ENCODE assay signal across 14 cellular contexts in the genomic region with DNA sequence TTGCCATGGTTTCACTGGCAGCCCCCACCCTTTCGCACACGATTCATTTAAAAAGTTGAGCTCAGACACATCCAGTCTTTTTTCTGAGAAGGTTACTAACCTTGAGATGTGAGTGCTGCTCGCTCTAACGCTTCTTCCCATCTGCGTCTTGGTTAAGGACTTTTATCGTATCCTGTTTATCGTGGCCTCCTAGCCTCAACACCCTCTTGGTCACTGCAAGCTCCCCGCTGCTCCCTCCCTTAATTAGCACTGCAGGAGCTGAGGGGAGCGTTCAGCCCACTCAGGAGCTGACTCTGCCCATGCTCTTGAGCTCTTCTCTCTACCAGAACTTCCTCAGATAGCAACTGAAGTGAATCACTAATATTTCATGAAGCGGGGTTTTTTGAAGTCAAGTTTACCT. TPM values are rescaled to one million over a fixed set of nuclear protein-coding genes. Genes with fewer than 3 reads are reported as not detected.
DNase-seq lines count a peak whose midpoint lies in the region; ATAC-seq and TF ChIP-seq lines count a peak whose summit lies in the region.
"Had no signal": no experiment of that assay in that cellular context is flagged by ENCODE, and none has a peak within 500 bp of the region (broad histone marks: within the 10 kb centered on the region; RNA-seq: fewer than 3 reads in every experiment).

No MANE protein-coding gene starts in this region.

- CTCF ChIA-PET in activated CD4-positive, alpha-beta T cell treated with anti-CD3 and anti-CD28 coated beads for 36 hours (lab: Charles Lee), result interaction anchor here (0.5 to 1.7 kb wide), 15 partner anchors 11 to 228 kb away, joined by 3 to 14 read pairs (median 5); no protein-coding TSS in a partner anchor

- no CpG with 5 or more reads among the region's 10 CpGs for WGBS in neuronal stem cell (ENCODE audit: extremely low coverage in 2 of 2, insufficient read length in 2 of 2, insufficient replicate concordance in 1 of 2), 2 donors

- no peak overlapping the region for H3K4me2 ChIP-seq in neuronal stem cell (ENCODE audit: insufficient read depth, low read length, poor library complexity, severe bottlenecking)

- H3K9me3 Mint-ChIP-seq in activated CD4-positive, alpha-beta T cell treated with anti-CD3 and anti-CD28 coated beads for 36 hours (ENCODE audit: low read depth), result peaks cover 2% of the 10 kb centered on the region
- H3K9me3 Mint-ChIP-seq in activated naive CD4-positive, alpha-beta T cell treated with anti-CD3 and anti-CD28 coated beads, Interleukin-2, amount 50 U/mL, for 72 hours, result peaks cover 0 to 4% of the 10 kb centered on the region in 2 donors

- H3K4me1 Mint-ChIP-seq in activated CD4-positive, alpha-beta T cell treated with anti-CD3 and anti-CD28 coated beads for 36 hours, result peaks cover 25% of the 10 kb centered on the region

- H3K27me3 ChIP-seq in neuronal stem cell (ENCODE audit: control insufficient read depth in 3 of 3, insufficient read depth in 3 of 3, low read depth in 1 of 3, low read length in 3 of 3), result no peaks in the 10 kb centered on the region

- POLR2A ChIA-PET in activated CD4-positive, alpha-beta T cell treated with anti-CD3 and anti-CD28 coated beads for 36 hours (lab: Charles Lee), result interaction anchor here (0.7 to 3.1 kb wide), 9 partner anchors 10 to 72 kb away, joined by 3 to 19 read pairs (median 9); partner anchors contain the start of gene CD226

- no peak overlapping the region for H3K4me3 ChIP-seq in neuronal stem cell (ENCODE audit: low read length in 2 of 2)

- H3K27me3 Mint-ChIP-seq in activated CD4-positive, alpha-beta T cell treated with anti-CD3 and anti-CD28 coated beads for 36 hours, result no peaks in the 10 kb centered on the region

- no peak overlapping the region for H2BK15ac ChIP-seq in neuronal stem cell (ENCODE audit: low read length)

- no peak overlapping the region for H4K8ac ChIP-seq in neuronal stem cell (ENCODE audit: low read depth, low read length)

- no peak overlapping the region for H3K4me3 Mint-ChIP-seq in activated CD4-positive, alpha-beta T cell treated with anti-CD3 and anti-CD28 coated beads for 36 hours

- no peak overlapping the region for H3K27ac ChIP-seq in neuronal stem cell (replicated peaks; ENCODE audit: low read length)

- DNase-seq in activated CD4-positive, alpha-beta T cell treated with anti-CD3 and anti-CD28 coated beads for 36 hours, result peak; percentile 64
- DNase-seq in activated CD4-positive, alpha-beta T cell treated with anti-CD3 and anti-CD28 coated beads for 4 hours, result no peak
- DNase-seq in activated naive CD4-positive, alpha-beta T cell treated with anti-CD3 and anti-CD28 coated beads, Interleukin-2, amount 50 U/mL, for 72 hours (ENCODE audit: low spot score in 2 of 2), result no peak
- DNase-seq in neuronal stem cell (ENCODE audit: low spot score) (no peak), activated gamma-delta T cell (lab: John Stamatoyannopoulos, UW) (no peak), GM13976 (ENCODE audit: low spot score) (no peak), Right ventricle myocardium inferior (ENCODE audit: missing footprints) (no peak)
- DNase-seq: cortex of kidney; foreskin fibroblast; NCI-H2029 treated with DMSO at 0.1 percent for 48 hours; NK-92 treated with Interleukin-12 subunit alpha and Interleukin-12 subunit beta, amount 100 ng/mL, for 24 hours; right cardiac atrium; trophoblast cell had no signal

- H3K18ac ChIP-seq in neuronal stem cell (ENCODE audit: low read length), result peak overlapping the region; percentile 40

- in situ Hi-C loops in GM13976 (cut with MboI; ENCODE audit: low sequenced_read_pairs, unreplicated experiment), result no loop called here

- peaks cover 0 to 1% of the 10 kb centered on the region in 2 donors for H3K4me1 ChIP-seq in neuronal stem cell (ENCODE audit: control insufficient read depth in 2 of 2, insufficient read depth in 1 of 2, low read depth in 1 of 2, low read length in 2 of 2)

- H2BK12ac ChIP-seq in neuronal stem cell (ENCODE audit: low read length), result no peak overlapping the region

- H4K91ac ChIP-seq in neuronal stem cell (ENCODE audit: low read depth, low read length, poor library complexity), result no peak overlapping the region

- no peaks in the 10 kb centered on the region for H3K79me1 ChIP-seq in neuronal stem cell (ENCODE audit: low read depth, low read length)

- peak; percentile 45 for ATAC-seq in activated CD4-positive, alpha-beta T cell treated with anti-CD3 and anti-CD28 coated beads for 36 hours
- ATAC-seq in HG03095 (IDR thresholded peaks at IDR 0.05; ENCODE audit: unreplicated experiment) (peak; percentile 17), Right ventricle myocardium inferior (no peak)
- peak; percentile 51 to 52 for ATAC-seq in activated naive CD4-positive, alpha-beta T cell treated with anti-CD3 and anti-CD28 coated beads, Interleukin-2, amount 50 U/mL, for 72 hours
- ATAC-seq: right cardiac atrium had no signal

- H3K36me3 Mint-ChIP-seq in activated CD4-positive, alpha-beta T cell treated with anti-CD3 and anti-CD28 coated beads for 36 hours (ENCODE audit: low read depth), result peaks cover 13% of the 10 kb centered on the region
- H3K36me3 Mint-ChIP-seq in activated naive CD4-positive, alpha-beta T cell treated with anti-CD3 and anti-CD28 coated beads, Interleukin-2, amount 50 U/mL, for 72 hours, result peaks cover 13 to 17% of the 10 kb centered on the region in 2 donors

- no peak overlapping the region for H3K14ac ChIP-seq in neuronal stem cell (ENCODE audit: low read length)

- no peak for TF ChIP-seq CTCF in GM13976 (IDR thresholded peaks at IDR 0.05; ENCODE audit: borderline replicate concordance, control extremely low read depth, extremely low read depth, insufficient read depth, missing control alignments)

- no peaks in the 10 kb centered on the region for H3K36me3 ChIP-seq in neuronal stem cell (replicated peaks in 1 of 2; ENCODE audit: control insufficient read depth in 2 of 2, insufficient read depth in 2 of 2, low read length in 2 of 2)

- intact Hi-C loops in activated CD4-positive, alpha-beta T cell treated with anti-CD3 and anti-CD28 coated beads for 36 hours (cut with DNase I, micrococcal nuclease), result loop anchor here (1.0 to 10.0 kb wide), 9 partner anchors 7 to 319 kb away; partner anchors contain the start of gene RTTN (in 1 of the 2)
- intact Hi-C loops in Right ventricle myocardium inferior (cut with DNase I), result no loop called here

- H2AK5ac ChIP-seq in neuronal stem cell (ENCODE audit: low read depth, low read length), result no peak overlapping the region

- no peaks in the 10 kb centered on the region for H3K9me3 ChIP-seq in neuronal stem cell (replicated peaks in 1 of 2; ENCODE audit: control insufficient read depth in 2 of 2, insufficient read depth in 1 of 2, low read depth in 1 of 2, low read length in 2 of 2)

- H2BK120ac ChIP-seq in neuronal stem cell (ENCODE audit: low read depth, low read length), result no peak overlapping the region

- H2AFZ ChIP-seq in neuronal stem cell (ENCODE audit: low read length), result peak overlapping the region; percentile 74

- no peak overlapping the region for H3K23ac ChIP-seq in neuronal stem cell (ENCODE audit: low read depth, low read length, poor library complexity)

- H3K27ac Mint-ChIP-seq in activated CD4-positive, alpha-beta T cell treated with anti-CD3 and anti-CD28 coated beads for 36 hours, result no peak overlapping the region
- no peak overlapping the region for H3K27ac Mint-ChIP-seq in activated naive CD4-positive, alpha-beta T cell treated with anti-CD3 and anti-CD28 coated beads, Interleukin-2, amount 50 U/mL, for 72 hours

- no peak overlapping the region for H2BK5ac ChIP-seq in neuronal stem cell (ENCODE audit: low read length)

- no peak overlapping the region for H3K9ac ChIP-seq in neuronal stem cell (ENCODE audit: low read depth, low read length, poor library complexity)

- H3K4ac ChIP-seq in neuronal stem cell (ENCODE audit: low read length), result no peak overlapping the region

RNA-seq across cellular contexts. Expression of gene CD226, which starts 9.0 kb away (rescaled TPM):
- 10 to 100 TPM; 53.3 to 56.9 TPM for total RNA-seq in activated CD4-positive, alpha-beta T cell treated with anti-CD3 and anti-CD28 coated beads for 36 hours
- total RNA-seq in activated naive CD4-positive, alpha-beta T cell treated with anti-CD3 and anti-CD28 coated beads, Interleukin-2, amount 50 U/mL, for 72 hours, result 10 to 100 TPM; 42.4 to 86.5 TPM
- 0.03 TPM for polyA plus RNA-seq in neuronal stem cell (2013, experiment 1 of 2)
- 0.01 TPM for polyA plus RNA-seq in neuronal stem cell (2013, experiment 2 of 2)
- 0.95 TPM for total RNA-seq in Right ventricle myocardium inferior

Comparison
In these comparisons a context has a peak if more than half of its experiments do, and no peak if none do; other contexts are left out.
1. RNA of gene CD226, which starts 9.0 kb away (total RNA-seq): 42.4 to 86.5 TPM in activated naive CD4-positive, alpha-beta T cell treated with anti-CD3 and anti-CD28 coated beads, Interleukin-2, amount 50 U/mL, for 72 hours and 53.3 to 56.9 TPM in activated CD4-positive, alpha-beta T cell treated with anti-CD3 and anti-CD28 coated beads for 36 hours; 0.95 TPM in Right ventricle myocardium inferior (single experiment); every median in the first group is over 10 times any median in the second.